In genomic region chr4:152346979-152347378, GRCh38 we compare ENCODE assay signal across 23 cellular contexts.
DNase-seq lines count a peak whose midpoint lies in the region; ATAC-seq, FAIRE-seq and TF ChIP-seq lines count a peak whose summit lies in the region.
"Had no signal": no experiment of that assay in that cellular context is flagged by ENCODE, and none has a peak within 500 bp of the region (broad histone marks: within the 10 kb centered on the region; RNA-seq: fewer than 3 reads in every experiment).

No MANE protein-coding gene starts in this region.

- H3K4me3 ChIP-seq in BLaER1 (peak overlapping the region; percentile 72), IMR-90 (ENCODE audit: insufficient read depth, low read depth, low read length) (no peak overlapping the region), H1 (ENCODE audit: extremely low read depth in 1 of 4, insufficient read depth in 2 of 4, low read depth in 3 of 4, low read length in 4 of 4) (no peak overlapping the region), right cardiac atrium (ENCODE audit: low read length) (no peak overlapping the region)
- H3K4me3 ChIP-seq: PC-9, SJCRH30 had no signal

- H2BK15ac ChIP-seq in IMR-90 (ENCODE audit: low read depth, low read length) (no peak overlapping the region), H1 (ENCODE audit: low read length) (no peak overlapping the region)

- no peaks in the 10 kb centered on the region; a peak in 1 of 4 replicates for H3K79me2 ChIP-seq in H1 (ENCODE audit: control insufficient read depth in 1 of 2, insufficient read depth in 2 of 2, low read length in 2 of 2)

- H3K9me3 ChIP-seq in BLaER1: no peaks in the 10 kb centered on the region
- H3K9me3 ChIP-seq in IMR-90 (ENCODE audit: control insufficient read depth, insufficient read depth, low read length): no peaks in the 10 kb centered on the region
- H3K9me3 ChIP-seq in H1 (ENCODE audit: insufficient read depth in 2 of 2, low read depth in 1 of 2, low read length in 1 of 2): no peaks in the 10 kb centered on the region
- H3K9me3 ChIP-seq in right cardiac atrium (ENCODE audit: control insufficient read depth, low read length): no peaks in the 10 kb centered on the region
- H3K9me3 ChIP-seq: SJCRH30 had no signal

- H3K27me3 Mint-ChIP-seq in nephron progenitor cell (ENCODE audit: low read depth, poor library complexity): no peaks in the 10 kb centered on the region
- H3K27me3 Mint-ChIP-seq: CD8-positive, alpha-beta memory T cell had no signal

- H2AK5ac ChIP-seq in IMR-90 (ENCODE audit: low read depth, low read length) (no peak overlapping the region), H1 (ENCODE audit: low read depth, low read length) (no peak overlapping the region)

- POLR2A ChIA-PET in IMR-90 (lab: Charles Lee; ENCODE audit: unreplicated experiment): no interaction called here
- POLR2A ChIA-PET in H1 (lab: Charles Lee; ENCODE audit: partially characterized antibody): no interaction called here

- H3K36me3 ChIP-seq in BLaER1 (peaks cover 46% of the 10 kb centered on the region), IMR-90 (ENCODE audit: control insufficient read depth, insufficient read depth, low read length) (peaks cover 3% of the 10 kb centered on the region; the same call in 1 of the 2 replicates), H1 (ENCODE audit: control insufficient read depth in 2 of 4, insufficient read depth in 4 of 4, low read length in 3 of 4) (no peaks in the 10 kb centered on the region)
- H3K36me3 ChIP-seq: SJCRH30 had no signal

- H3K4me1 ChIP-seq in BLaER1: peaks cover 9% of the 10 kb centered on the region; the same call in 1 of the 2 replicates
- no peaks in the 10 kb centered on the region; the same call in 1 of the 2 replicates for H3K4me1 ChIP-seq in IMR-90 (ENCODE audit: control insufficient read depth, insufficient read depth, low read length)
- no peaks in the 10 kb centered on the region for H3K4me1 ChIP-seq in H1 (replicated peaks in 1 of 4; ENCODE audit: control insufficient read depth in 3 of 4, insufficient read depth in 4 of 4, low read length in 3 of 4)
- no peaks in the 10 kb centered on the region for H3K4me1 ChIP-seq in right cardiac atrium (ENCODE audit: control insufficient read depth, insufficient read depth, low read length)
- H3K4me1 ChIP-seq: SJCRH30 had no signal

- H2BK5ac ChIP-seq in IMR-90 (ENCODE audit: low read depth, low read length, poor library complexity, severe bottlenecking) (no peak overlapping the region), H1 (ENCODE audit: low read depth, low read length) (no peak overlapping the region)

- H2BK20ac ChIP-seq in IMR-90 (ENCODE audit: low read depth, low read length): no peak overlapping the region
- no peak overlapping the region for H2BK20ac ChIP-seq in H1 (ENCODE audit: low read length)

- ATAC-seq in IMR-90 (ENCODE audit: low read depth): no peak
- ATAC-seq in right cardiac atrium: no peak
- ATAC-seq: Right ventricle myocardium inferior, SK-N-SH treated with all-trans-retinoic acid at 6 μM for 48 hours had no signal

- no peak overlapping the region for H2BK120ac ChIP-seq in IMR-90 (ENCODE audit: low read depth, low read length)
- H2BK120ac ChIP-seq in H1 (replicated peaks; ENCODE audit: low read depth, low read length): no peak overlapping the region

- in situ Hi-C loops in IMR-90 (cut with MboI; ENCODE audit: low sequenced_read_pairs): no loop called here

- H3K9ac ChIP-seq in BLaER1 (peak overlapping the region; percentile 62), IMR-90 (ENCODE audit: low read depth, low read length) (no peak overlapping the region), H1 (replicated peaks in 1 of 4; ENCODE audit: extremely low read depth in 1 of 4, low read depth in 3 of 4, low read length in 3 of 4) (no peak overlapping the region)

- no peak for FAIRE-seq in H1 (lab: Jason Lieb, UNC)
- FAIRE-seq: H54 had no signal

- intact Hi-C loops in IMR-90 (cut with micrococcal nuclease) (no loop called here), right cardiac atrium (cut with DNase I) (no loop called here)

- H4K8ac ChIP-seq in IMR-90 (ENCODE audit: low read depth in 2 of 2, low read length in 2 of 2): no peak overlapping the region
- H4K8ac ChIP-seq in H1 (ENCODE audit: extremely low read depth, insufficient read depth, low read length): no peak overlapping the region

- WGBS in IMR-90 (ENCODE audit: extremely low coverage in 2 of 2, insufficient read length in 1 of 2), 2 experiments: no CpG with 5 or more reads among the region's 4 CpGs
- WGBS in H1 (ENCODE audit: extremely low coverage in 1 of 2, insufficient coverage in 1 of 2, insufficient read length in 1 of 2, insufficient replicate concordance in 2 of 2, low coverage in 1 of 2, low lambda C conversion rate in 2 of 2, missing lambda C conversion rate in 1 of 2), 2 experiments: 92% methylated on average over 4 of the region's 4 CpGs; no CpG with 5 or more reads in 1 of the 2 experiments
- 97% methylated on average over 4 of the region's 4 CpGs for WGBS in right cardiac atrium

- H3K27ac Mint-ChIP-seq in nephron progenitor cell: peak overlapping the region; percentile 9

- H3K79me1 ChIP-seq in IMR-90 (ENCODE audit: low read depth in 1 of 2, low read length in 2 of 2) (peaks cover 0 to 3% of the 10 kb centered on the region in 2 experiments; a peak in 2 of 4 replicates), H1 (ENCODE audit: low read depth, low read length) (no peaks in the 10 kb centered on the region)

- TF ChIP-seq CTCF in IMR-90 (conservative IDR thresholded peaks at IDR 0.05; ENCODE audit: low read depth, low read length) (no peak), H1 (IDR thresholded peaks at IDR 0.05; ENCODE audit: control extremely low read depth in 1 of 3, insufficient read depth in 1 of 3, low read depth in 1 of 3, low read length in 3 of 3) (no peak), nephron progenitor cell (IDR thresholded peaks at IDR 0.05) (no peak)

- H3K56ac ChIP-seq in IMR-90 (ENCODE audit: extremely low read depth, insufficient read depth, low read length): no peak overlapping the region
- H3K56ac ChIP-seq in H1 (replicated peaks; ENCODE audit: insufficient read length, low read depth, low read length): no peak overlapping the region

- no peak for TF ChIP-seq POLR2A in IMR-90 (IDR thresholded peaks at IDR 0.05; ENCODE audit: low read depth, low read length)
- no peak for TF ChIP-seq POLR2A in H1 (IDR thresholded peaks at IDR 0.05; ENCODE audit: control extremely low read depth in 1 of 2, low read depth in 2 of 2, low read length in 2 of 2)

- H4K20me1 ChIP-seq in BLaER1: peaks cover 14% of the 10 kb centered on the region
- no peaks in the 10 kb centered on the region for H4K20me1 ChIP-seq in IMR-90 (ENCODE audit: insufficient read depth, low read length)
- no peaks in the 10 kb centered on the region for H4K20me1 ChIP-seq in H1 (replicated peaks in 1 of 2; ENCODE audit: control insufficient read depth in 1 of 2, insufficient read depth in 2 of 2, low read length in 2 of 2)

- no peak overlapping the region for H3K14ac ChIP-seq in IMR-90 (replicated peaks; ENCODE audit: low read depth, low read length)
- no peak overlapping the region for H3K14ac ChIP-seq in H1 (ENCODE audit: insufficient read length)

- H3K23me2 ChIP-seq in H1 (ENCODE audit: low read depth, low read length): no peaks in the 10 kb centered on the region

- peaks cover 22% of the 10 kb centered on the region for H3K4me1 Mint-ChIP-seq in nephron progenitor cell
- H3K4me1 Mint-ChIP-seq: CD14-positive monocyte had no signal

- H3K27ac ChIP-seq in BLaER1: peak overlapping the region; percentile 82
- H3K27ac ChIP-seq in IMR-90 (ENCODE audit: insufficient read depth, low read length): no peak overlapping the region
- no peak overlapping the region for H3K27ac ChIP-seq in H1 (ENCODE audit: low read depth, low read length)
- no peak overlapping the region for H3K27ac ChIP-seq in right cardiac atrium (ENCODE audit: low read length)
- H3K27ac ChIP-seq: PC-9, SJCRH30 had no signal

- H3K18ac ChIP-seq in IMR-90 (ENCODE audit: low read depth, low read length): no peak overlapping the region
- H3K18ac ChIP-seq in H1 (ENCODE audit: extremely low read depth, low read length): no peak overlapping the region

- TF ChIP-seq RAD21 in IMR-90 (IDR thresholded peaks at IDR 0.05; ENCODE audit: low read length) (no peak), H1 (IDR thresholded peaks at IDR 0.05 in 1 of 2, conservative IDR thresholded peaks at IDR 0.05 in 1 of 2; ENCODE audit: low read depth in 2 of 2, low read length in 2 of 2) (no peak)

- no peak overlapping the region for H3K23ac ChIP-seq in IMR-90 (ENCODE audit: low read depth, low read length)
- no peak overlapping the region for H3K23ac ChIP-seq in H1 (ENCODE audit: insufficient read length)

- CTCF ChIA-PET in IMR-90 (lab: Yijun Ruan, JAX): no interaction called here
- CTCF ChIA-PET in H1 (lab: Charles Lee; ENCODE audit: partially characterized antibody): interaction anchor here (2.3 kb wide), 1 partner anchor 70 kb away, joined by 8 read pairs; no protein-coding TSS in a partner anchor

- H2AFZ ChIP-seq in IMR-90 (replicated peaks; ENCODE audit: low read length, poor library complexity) (no peak overlapping the region), H1 (ENCODE audit: low read length) (no peak overlapping the region)
- H2AFZ ChIP-seq: PC-9 had no signal

- H4K91ac ChIP-seq in IMR-90 (ENCODE audit: insufficient read depth, low read depth, low read length) (no peak overlapping the region), H1 (replicated peaks; ENCODE audit: insufficient read length, low read length) (no peak overlapping the region)

- peaks cover 27% of the 10 kb centered on the region for H3K36me3 Mint-ChIP-seq in nephron progenitor cell (ENCODE audit: low read depth)

- dilution Hi-C loops in IMR-90 (cut with HindIII; ENCODE audit: low sequenced_read_pairs, unreplicated experiment): no loop called here

- TF ChIP-seq EP300 in H1 (IDR thresholded peaks at IDR 0.05; ENCODE audit: borderline replicate concordance in 1 of 2, low read depth in 2 of 2, low read length in 2 of 2): no peak

- H3K9me3 Mint-ChIP-seq in nephron progenitor cell: no peaks in the 10 kb centered on the region
- H3K9me3 Mint-ChIP-seq: CD14-positive monocyte; CD8-positive, alpha-beta memory T cell had no signal

- H2BK12ac ChIP-seq in H1 (ENCODE audit: low read depth, low read length): no peak overlapping the region

- no peak overlapping the region for H4K5ac ChIP-seq in IMR-90 (ENCODE audit: low read depth, low read length)
- no peak overlapping the region for H4K5ac ChIP-seq in H1 (ENCODE audit: insufficient read length, low read depth, low read length)

- H3K27me3 ChIP-seq in BLaER1: no peaks in the 10 kb centered on the region
- no peaks in the 10 kb centered on the region for H3K27me3 ChIP-seq in IMR-90 (ENCODE audit: control insufficient read depth, insufficient read depth, low read length)
- no peaks in the 10 kb centered on the region for H3K27me3 ChIP-seq in H1 (replicated peaks in 1 of 4; ENCODE audit: control insufficient read depth in 3 of 4, extremely low read depth in 1 of 4, insufficient read depth in 3 of 4, low read length in 3 of 4)
- H3K27me3 ChIP-seq in right cardiac atrium (ENCODE audit: control insufficient read depth, insufficient read depth): no peaks in the 10 kb centered on the region
- H3K27me3 ChIP-seq: SJCRH30 had no signal

- no peaks in the 10 kb centered on the region for H3K9me1 ChIP-seq in IMR-90 (ENCODE audit: insufficient read depth, low read length)

- DNase-seq in IMR-90: no peak
- no peak for DNase-seq in H1 (ENCODE audit: low read depth in 1 of 2, low spot score in 2 of 2)
- DNase-seq in nephron progenitor cell: no peak
- no peak for DNase-seq in right cardiac atrium
- no peak for DNase-seq in ecto neural progenitor cell (ENCODE audit: low spot score)
- DNase-seq in activated CD4-positive, alpha-beta T cell treated with anti-CD3 and anti-CD28 coated beads for 4 hours: no peak
- DNase-seq: Calu3; CD8-positive, alpha-beta memory T cell; DMS79 treated with DMSO at 0.1 percent for 48 hours; GF-D8; KG1; MM.1S; NCI-H1694; NCI-H2029 treated with DMSO at 0.1 percent for 48 hours; NCI-H2227 treated with DMSO at 0.1 percent for 48 hours; NCI-H526 treated with DMSO at 0.1 percent for 48 hours; PC-9; SJCRH30 had no signal

- BruUV-seq in IMR-90 (replicated peaks; lab: Mats Ljungman, UMichigan): no TSS peak

- H2AK9ac ChIP-seq in IMR-90 (replicated peaks; ENCODE audit: low read depth, low read length, poor library complexity): no peak overlapping the region

- no peak overlapping the region for H3K4ac ChIP-seq in IMR-90 (ENCODE audit: low read depth, low read length)
- no peak overlapping the region for H3K4ac ChIP-seq in H1 (replicated peaks; ENCODE audit: insufficient read length, low read depth, low read length)

- H3K4me2 ChIP-seq in BLaER1 (peak overlapping the region; percentile 54), IMR-90 (ENCODE audit: low read depth, low read length) (no peak overlapping the region), H1 (ENCODE audit: insufficient read depth in 1 of 2, low read depth in 2 of 2, low read length in 2 of 2) (no peak overlapping the region)
- H3K4me2 ChIP-seq: PC-9 had no signal

- H3K4me3 Mint-ChIP-seq in nephron progenitor cell: no peak overlapping the region
- H3K4me3 Mint-ChIP-seq: CD14-positive monocyte; CD8-positive, alpha-beta memory T cell had no signal
